ENCODE assay signal across 8 cellular contexts in the genomic region with DNA sequence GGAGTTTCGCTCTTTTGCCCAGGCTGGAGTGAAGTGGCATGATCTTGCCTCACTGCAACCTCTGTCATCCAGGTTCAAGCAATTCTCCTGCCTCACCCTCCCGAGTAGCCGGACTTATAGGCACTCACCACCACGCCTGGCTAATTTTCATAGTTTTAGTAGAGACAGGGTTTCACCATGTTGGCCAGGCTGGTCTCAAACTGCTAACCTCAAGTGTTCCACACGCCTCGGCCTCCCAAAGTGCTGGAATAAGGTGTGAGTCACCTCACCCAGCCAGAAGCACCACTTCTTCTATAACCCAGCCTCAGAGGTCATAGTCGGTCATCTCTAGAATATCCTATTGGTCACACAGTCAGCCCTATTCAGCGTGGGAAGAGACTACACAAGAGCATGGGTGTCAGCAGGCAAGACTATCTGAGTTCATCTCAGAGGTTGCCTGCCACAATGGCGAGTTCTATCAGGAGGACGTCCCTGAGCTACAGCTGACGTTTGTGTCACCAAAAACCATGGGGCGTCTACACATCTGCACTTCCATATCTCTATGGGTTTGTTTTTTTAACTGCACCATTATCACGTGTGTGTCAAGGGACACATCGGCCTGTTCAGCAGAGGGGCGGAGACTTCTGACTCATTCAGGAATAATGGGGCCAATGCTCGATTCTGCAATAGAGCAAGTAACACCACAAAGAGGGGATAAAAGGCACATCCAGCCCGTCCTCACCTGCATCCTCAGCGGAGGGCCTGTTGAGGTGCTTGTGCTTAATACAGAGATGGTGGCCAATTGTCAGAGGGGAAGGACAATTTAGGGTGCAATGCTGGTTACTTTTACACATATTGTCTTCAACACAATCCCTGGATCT.
DNase-seq lines count a peak whose midpoint lies in the region; ATAC-seq and TF ChIP-seq lines count a peak whose summit lies in the region.

No MANE protein-coding gene starts in this region.

- no peak for TF ChIP-seq POLR2A in spleen (IDR thresholded peaks at IDR 0.05)

- DNase-seq in HFF-Myc (ENCODE audit: extremely low read depth, low read depth) (peak; percentile 44), SIG-M5 treated with dmso at 0.1 percent for 504 hours (lab: John Stamatoyannopoulos, UW; ENCODE audit: unreplicated experiment) (peak; percentile 95), foreskin fibroblast (peak; percentile 80 to 90), spleen (peak; percentile 54), NCI-H1694 (lab: John Stamatoyannopoulos, UW) (no peak)
- DNase-seq in activated T-helper 1 cell treated with anti-CD3 and anti-CD28 coated beads, Interleukin-12 subunit alpha, Interleukin-12 subunit beta, Interleukin-2, Interleukin-4 antibody, amounts not matched to agents 30 ng/mL and 10 ng/mL and 1 ng/mL, durations not matched to agents 14 hours and 24 hours and 36 hours (ENCODE audit: low spot score) = no peak
- no peak for DNase-seq in stimulated activated CD4-positive, alpha-beta T cell treated with anti-CD3 and anti-CD28 coated beads, Interleukin-2, amount 100 ng/mL, for 48 hours

- no peak for ATAC-seq in GM18861 (IDR thresholded peaks at IDR 0.05; ENCODE audit: unreplicated experiment)

- 77 to 86% (median 81%) methylated on average over 18 of the region's 18 CpGs for WGBS in spleen, 5 donors

- H3K9me3 ChIP-seq in spleen = no peaks in the 10 kb centered on the region

- H3K27me3 ChIP-seq in spleen (replicated peaks in 1 of 7) = no peaks in the 10 kb centered on the region

- H3K36me3 Mint-ChIP-seq in activated T-helper 1 cell treated with anti-CD3 and anti-CD28 coated beads, Interleukin-12 subunit alpha, Interleukin-12 subunit beta, Interleukin-2, Interleukin-4 antibody, amounts not matched to agents 30 ng/mL and 10 ng/mL and 1 ng/mL, durations not matched to agents 14 hours and 24 hours and 36 hours (ENCODE audit: low read depth) = peaks cover 6% of the 10 kb centered on the region

- H3K4me3 Mint-ChIP-seq in activated T-helper 1 cell treated with anti-CD3 and anti-CD28 coated beads, Interleukin-12 subunit alpha, Interleukin-12 subunit beta, Interleukin-2, Interleukin-4 antibody, amounts not matched to agents 30 ng/mL and 10 ng/mL and 1 ng/mL, durations not matched to agents 14 hours and 24 hours and 36 hours = no peak overlapping the region

- H3K36me3 ChIP-seq in spleen = no peaks in the 10 kb centered on the region

- peaks cover 5 to 31% (median 14%) of the 10 kb centered on the region in 6 donors for H3K4me1 ChIP-seq in spleen

- no peak overlapping the region for H3K27ac Mint-ChIP-seq in activated T-helper 1 cell treated with anti-CD3 and anti-CD28 coated beads, Interleukin-12 subunit alpha, Interleukin-12 subunit beta, Interleukin-2, Interleukin-4 antibody, amounts not matched to agents 30 ng/mL and 10 ng/mL and 1 ng/mL, durations not matched to agents 14 hours and 24 hours and 36 hours

- intact Hi-C loops in spleen (cut with DNase I; ENCODE audit: low total_unique reads) = no loop called here
- intact Hi-C loops in activated T-helper 1 cell treated with anti-CD3 and anti-CD28 coated beads, Interleukin-12 subunit alpha, Interleukin-12 subunit beta, Interleukin-2, Interleukin-4 antibody, amounts not matched to agents 30 ng/mL and 10 ng/mL and 1 ng/mL, durations not matched to agents 14 hours and 24 hours and 36 hours (cut with micrococcal nuclease) = no loop called here

- H3K9me3 Mint-ChIP-seq in activated T-helper 1 cell treated with anti-CD3 and anti-CD28 coated beads, Interleukin-12 subunit alpha, Interleukin-12 subunit beta, Interleukin-2, Interleukin-4 antibody, amounts not matched to agents 30 ng/mL and 10 ng/mL and 1 ng/mL, durations not matched to agents 14 hours and 24 hours and 36 hours = peaks cover 14% of the 10 kb centered on the region

- no peak overlapping the region for H3K4me3 ChIP-seq in HFF-Myc (replicated peaks; ENCODE audit: low read depth, low read length)
- no peak overlapping the region for H3K4me3 ChIP-seq in foreskin fibroblast (ENCODE audit: low read depth in 1 of 2, low read length in 2 of 2)
- H3K4me3 ChIP-seq in spleen = no peak overlapping the region

- H3K27ac ChIP-seq in spleen = peak overlapping the region in 1 of 8 donors; percentile 51

- peaks cover 63% of the 10 kb centered on the region for H3K4me1 Mint-ChIP-seq in activated T-helper 1 cell treated with anti-CD3 and anti-CD28 coated beads, Interleukin-12 subunit alpha, Interleukin-12 subunit beta, Interleukin-2, Interleukin-4 antibody, amounts not matched to agents 30 ng/mL and 10 ng/mL and 1 ng/mL, durations not matched to agents 14 hours and 24 hours and 36 hours (ENCODE audit: low read depth)

- no peak for TF ChIP-seq CTCF in HFF-Myc (IDR thresholded peaks at IDR 0.05; ENCODE audit: low read depth, low read length, missing control alignments)
- no peak for TF ChIP-seq CTCF in foreskin fibroblast (IDR thresholded peaks at IDR 0.05; ENCODE audit: low read depth, low read length)
- no peak for TF ChIP-seq CTCF in spleen (IDR thresholded peaks at IDR 0.05 in 8 of 11, conservative IDR thresholded peaks at IDR 0.05 in 3 of 11)

- H3K27me3 Mint-ChIP-seq in activated T-helper 1 cell treated with anti-CD3 and anti-CD28 coated beads, Interleukin-12 subunit alpha, Interleukin-12 subunit beta, Interleukin-2, Interleukin-4 antibody, amounts not matched to agents 30 ng/mL and 10 ng/mL and 1 ng/mL, durations not matched to agents 14 hours and 24 hours and 36 hours (ENCODE audit: insufficient read depth) = no peaks in the 10 kb centered on the region

Comparison
In these comparisons a context has a peak if more than half of its experiments do, and no peak if none do; other contexts are left out.
1. DNase-seq: peak in HFF-Myc (single experiment), SIG-M5 treated with dmso at 0.1 percent for 504 hours (single experiment), foreskin fibroblast (2 of 2) and spleen (single experiment); none in activated T-helper 1 cell treated with anti-CD3 and anti-CD28 coated beads, Interleukin-12 subunit alpha, Interleukin-12 subunit beta, Interleukin-2, Interleukin-4 antibody, amounts not matched to agents 30 ng/mL and 10 ng/mL and 1 ng/mL, durations not matched to agents 14 hours and 24 hours and 36 hours (single experiment), stimulated activated CD4-positive, alpha-beta T cell treated with anti-CD3 and anti-CD28 coated beads, Interleukin-2, amount 100 ng/mL, for 48 hours (0 of 2) and NCI-H1694 (single experiment).